Comparison of ENCODE assay signal across 1 cellular context in genomic region chr10:102131286-102132170, GRCh38.
TF ChIP-seq lines count a peak whose summit lies in the region.

No MANE protein-coding gene starts in this region.

TF ChIP-seq in HepG2, 621 proteins besides CTCF, POLR2A, EP300 and RAD21:
- TF ChIP-seq ATF4 (CRISPR knock-in tag; IDR thresholded peaks at IDR 0.05), result peak in 1 of 2 experiments; percentile 64; a peak in 2 of 4 replicates
- TF ChIP-seq AGO2 (optimal IDR thresholded peaks at IDR 0.05; ENCODE audit: low read depth, low read length), result no peak
- TF ChIP-seq ATF7 (IDR thresholded peaks at IDR 0.05), result peak; percentile 24; the same call in 1 of the 2 replicates
- TF ChIP-seq ATF7 (CRISPR knock-in tag; IDR thresholded peaks at IDR 0.05), result no peak
- no peak for TF ChIP-seq SP140L (CRISPR knock-in tag; IDR thresholded peaks at IDR 0.05; ENCODE audit: borderline replicate concordance)
- no peak for TF ChIP-seq POLR2AphosphoS2 (IDR thresholded peaks at IDR 0.05; ENCODE audit: low read depth, low read length)
- peak; percentile 77 for TF ChIP-seq CEBPB (IDR thresholded peaks at IDR 0.05; ENCODE audit: borderline replicate concordance, low read depth, low read length)
- TF ChIP-seq ZNF441 (CRISPR knock-in tag; IDR thresholded peaks at IDR 0.05; ENCODE audit: borderline replicate concordance), result no peak
- TF ChIP-seq NFIB (CRISPR knock-in tag; IDR thresholded peaks at IDR 0.05; ENCODE audit: borderline replicate concordance), result no peak
- peak; percentile 90 for TF ChIP-seq ZNF770 (CRISPR knock-in tag; IDR thresholded peaks at IDR 0.05)
- no peak for TF ChIP-seq ZNF207 (IDR thresholded peaks at IDR 0.05; ENCODE audit: borderline replicate concordance)
- 0 out of 2 replicates have a peak, but pooled peaks have one; percentile 22 for TF ChIP-seq BCL6 (CRISPR knock-in tag; IDR thresholded peaks at IDR 0.05)
- no peak for TF ChIP-seq MAFF (IDR thresholded peaks at IDR 0.05; ENCODE audit: low read depth, low read length)
- no peak for TF ChIP-seq ARID4A (CRISPR knock-in tag; IDR thresholded peaks at IDR 0.05; ENCODE audit: borderline replicate concordance)
- TF ChIP-seq CEBPG (CRISPR knock-in tag; IDR thresholded peaks at IDR 0.05), result peak; percentile 49
- no peak for TF ChIP-seq FOXP1 (IDR thresholded peaks at IDR 0.05)
- 0 out of 2 replicates have a peak, but pooled peaks have one; percentile 4 for TF ChIP-seq FOXP1 (CRISPR knock-in tag; IDR thresholded peaks at IDR 0.05)
- TF ChIP-seq TBP (CRISPR knock-in tag; IDR thresholded peaks at IDR 0.05), result no peak
